In the genomic region with DNA sequence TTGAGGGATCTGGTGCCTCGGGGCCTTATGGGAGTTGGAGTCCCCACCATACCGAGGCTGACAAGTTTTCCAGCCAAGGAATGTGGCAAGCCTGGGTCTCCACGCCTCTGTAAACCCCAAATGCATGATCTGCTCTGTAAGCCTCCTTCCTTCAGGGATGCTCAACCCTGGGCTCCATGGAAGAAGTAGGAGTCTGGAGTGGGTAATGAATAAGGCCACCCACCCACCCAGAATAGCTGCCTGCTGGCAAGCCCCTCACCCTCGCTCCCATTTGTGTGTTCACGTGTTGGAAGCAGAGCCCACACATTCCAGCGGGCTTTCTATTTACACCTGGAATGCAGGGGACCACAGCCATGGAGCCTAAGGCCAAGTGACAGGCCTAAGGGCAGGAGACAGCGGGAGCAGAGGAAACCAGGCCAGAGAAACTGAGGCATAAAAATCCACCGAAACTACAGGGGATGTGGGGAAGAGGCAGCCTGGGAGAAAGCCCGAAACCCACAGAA, we compare ENCODE assay signal across 9 cellular contexts.
A peak's percentile ranks its signal among the peaks of the same experiment; 100 is the strongest.
DNase-seq lines count a peak whose midpoint lies in the region; ATAC-seq lines count a peak whose summit lies in the region.
"Had no signal": no experiment of that assay in that cellular context is flagged by ENCODE, and none has a peak within 500 bp of the region (broad histone marks: within the 10 kb centered on the region; RNA-seq: fewer than 3 reads in every experiment).

No MANE protein-coding gene starts in this region.

- peaks cover 16 to 65% (median 42%) of the 10 kb centered on the region in 11 experiments; a peak in 19 of 22 replicates for H4K20me1 ChIP-seq in BLaER1 treated with 17β-estradiol and CSF1 and Interleukin-3, amounts not matched to agents 10 nM and 100 nM

- peak overlapping the region; percentile 98 to 100 for H3K27ac Mint-ChIP-seq in effector memory CD8-positive, alpha-beta T cell

- H3K4me3 ChIP-seq in BLaER1 treated with 17β-estradiol and CSF1 and Interleukin-3, amounts not matched to agents 10 nM and 100 nM = peak overlapping the region; percentile 53 to 82 (median 64)
- peak overlapping the region; percentile 56 for H3K4me3 ChIP-seq in neuron (ENCODE audit: low read length)

- H3K4me2 ChIP-seq in BLaER1 treated with 17β-estradiol and CSF1 and Interleukin-3, amounts not matched to agents 10 nM and 100 nM = peak overlapping the region; percentile 94 to 100 (median 99)

- H3K4me3 Mint-ChIP-seq in effector memory CD8-positive, alpha-beta T cell = peak overlapping the region; percentile 96 to 97

- H3K36me3 ChIP-seq in BLaER1 treated with 17β-estradiol and CSF1 and Interleukin-3, amounts not matched to agents 10 nM and 100 nM = peaks cover 0 to 7% (median 0%) of the 10 kb centered on the region in 11 experiments; a peak in 3 of 22 replicates
- no peaks in the 10 kb centered on the region for H3K36me3 ChIP-seq in neuron (ENCODE audit: insufficient read depth, low read length)

- peaks cover 54 to 73% (median 67%) of the 10 kb centered on the region in 10 experiments for H3K4me1 ChIP-seq in BLaER1 treated with 17β-estradiol and CSF1 and Interleukin-3, amounts not matched to agents 10 nM and 100 nM
- H3K4me1 ChIP-seq in neuron (ENCODE audit: insufficient read depth, low read length) = peaks cover 51% of the 10 kb centered on the region

- H3K4me1 Mint-ChIP-seq in effector memory CD8-positive, alpha-beta T cell (ENCODE audit: low read depth in 2 of 2) = peaks cover 27 to 39% of the 10 kb centered on the region in 2 donors

- peak overlapping the region in 9 of 11 experiments; percentile 60 to 87 (median 80); a peak in 19 of 22 replicates for H3K27ac ChIP-seq in BLaER1 treated with 17β-estradiol and CSF1 and Interleukin-3, amounts not matched to agents 10 nM and 100 nM
- H3K27ac ChIP-seq: epithelial cell of prostate had no signal

- H3K27me3 Mint-ChIP-seq in effector memory CD8-positive, alpha-beta T cell = peaks cover 0 to 15% of the 10 kb centered on the region in 2 donors

- no peaks in the 10 kb centered on the region for H3K9me3 Mint-ChIP-seq in effector memory CD8-positive, alpha-beta T cell

- H3K9me3 ChIP-seq in BLaER1 treated with 17β-estradiol and CSF1 and Interleukin-3, amounts not matched to agents 10 nM and 100 nM (replicated peaks in 1 of 11) = no peaks in the 10 kb centered on the region
- H3K9me3 ChIP-seq in neuron (ENCODE audit: low read length) = no peaks in the 10 kb centered on the region

- no peaks in the 10 kb centered on the region for H3K27me3 ChIP-seq in BLaER1 treated with 17β-estradiol and CSF1 and Interleukin-3, amounts not matched to agents 10 nM and 100 nM
- no peaks in the 10 kb centered on the region for H3K27me3 ChIP-seq in neuron (ENCODE audit: insufficient read depth, low read length)

- H3K9ac ChIP-seq in BLaER1 treated with 17β-estradiol and CSF1 and Interleukin-3, amounts not matched to agents 10 nM and 100 nM = peak overlapping the region; percentile 28 to 79 (median 71); a peak in 20 of 22 replicates

- peaks cover 18% of the 10 kb centered on the region for H3K36me3 Mint-ChIP-seq in effector memory CD8-positive, alpha-beta T cell (ENCODE audit: insufficient read depth)

- ATAC-seq in effector memory CD8-positive, alpha-beta T cell (replicated peaks) = no peak
- ATAC-seq in GM18873 (IDR thresholded peaks at IDR 0.05; ENCODE audit: low FRiP score, unreplicated experiment) (no peak), GM21423 (IDR thresholded peaks at IDR 0.05; ENCODE audit: unreplicated experiment) (no peak)
- ATAC-seq in activated CD4-positive, CD25-positive, alpha-beta regulatory T cell treated with anti-CD3 and anti-CD28 coated beads, Interleukin-2, amount 50 U/mL, for 24 hours = no peak

- DNase-seq in NCI-H128 (lab: John Stamatoyannopoulos, UW; ENCODE audit: unreplicated experiment) = peak; percentile 55
- no peak for DNase-seq in effector memory CD8-positive, alpha-beta T cell
- DNase-seq in inferior parietal cortex (ENCODE audit: extremely low spot score) = no peak

- no peak overlapping the region for H2AFZ ChIP-seq in neuron (ENCODE audit: low read depth, low read length)
